In the genomic region with DNA sequence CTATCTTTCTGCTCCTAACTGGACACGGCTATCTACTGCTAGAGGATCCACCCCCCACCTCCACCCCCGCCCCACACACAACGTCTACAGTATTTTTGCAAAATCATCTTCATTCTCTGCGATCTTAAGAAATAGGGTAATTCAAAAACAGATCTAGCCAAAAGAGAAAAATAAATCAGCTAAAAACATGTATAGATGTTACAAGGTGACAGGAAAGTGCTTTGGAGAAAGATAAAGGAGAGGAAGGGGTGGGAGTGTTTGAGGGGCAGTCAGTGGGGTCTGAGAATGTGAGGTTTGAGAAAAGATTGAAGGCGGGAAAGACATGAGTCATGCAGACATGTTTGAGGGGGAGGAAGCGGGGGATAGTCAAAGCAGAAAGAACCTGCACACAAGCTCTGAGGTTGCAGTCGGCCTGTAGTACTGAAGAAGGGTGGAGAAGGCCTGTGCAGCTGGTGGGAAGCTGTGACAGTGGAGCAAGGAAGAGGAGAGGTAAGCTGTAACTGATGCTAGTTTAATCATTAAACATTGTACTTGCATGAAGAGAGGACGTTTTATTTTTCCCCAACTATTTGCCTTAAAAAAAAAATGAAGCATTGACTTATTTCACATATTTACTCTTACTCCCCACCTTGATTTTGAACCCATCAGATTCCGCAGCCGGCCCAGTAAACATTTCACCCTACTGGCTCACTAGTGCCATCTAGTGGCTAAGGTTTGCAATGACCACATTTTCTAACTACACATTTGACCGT, we compare ENCODE assay signal across 8 cellular contexts.
DNase-seq lines count a peak whose midpoint lies in the region; ATAC-seq, FAIRE-seq and TF ChIP-seq lines count a peak whose summit lies in the region.

No MANE protein-coding gene starts in this region.

- no peak overlapping the region for H3K23ac ChIP-seq in trophoblast cell (ENCODE audit: low read length)

- H4K20me1 ChIP-seq in DOHH2 (ENCODE audit: control insufficient read depth, insufficient read depth, low read depth, low read length) (no peaks in the 10 kb centered on the region), OCI-LY7 (ENCODE audit: insufficient read depth, low read length) (no peaks in the 10 kb centered on the region)

- no peak overlapping the region for H3K14ac ChIP-seq in trophoblast cell (ENCODE audit: low read length)

- ATAC-seq in gastroesophageal sphincter = no peak

- no peak overlapping the region for H2AK5ac ChIP-seq in trophoblast cell (ENCODE audit: low read length)

- TF ChIP-seq CTCF in DOHH2 (IDR thresholded peaks at IDR 0.05; ENCODE audit: low read depth, low read length, poor library complexity, severe bottlenecking) (peak; percentile 86), GM20000 (IDR thresholded peaks at IDR 0.05; ENCODE audit: extremely low read depth, missing control alignments) (peak; percentile 48), OCI-LY7 (conservative IDR thresholded peaks at IDR 0.05; ENCODE audit: low read length) (peak; percentile 96), gastroesophageal sphincter (IDR thresholded peaks at IDR 0.05) (peak; percentile 53 to 82 (median 60))

- no peaks in the 10 kb centered on the region for H3K9me3 Mint-ChIP-seq in activated T-helper 1 cell treated with anti-CD3 and anti-CD28 coated beads, Interleukin-12 subunit alpha, Interleukin-12 subunit beta, Interleukin-2, Interleukin-4 antibody, amounts not matched to agents 30 ng/mL and 10 ng/mL and 1 ng/mL, durations not matched to agents 14 hours and 24 hours and 36 hours

- DNase-seq in GM20000 (ENCODE audit: low spot score) = peak; percentile 58
- DNase-seq in HK-2 (ENCODE audit: unreplicated experiment) = peak; percentile 51
- DNase-seq in OCI-LY7 (ENCODE audit: low spot score) = peak; percentile 67
- peak; percentile 43 for DNase-seq in activated T-helper 1 cell treated with anti-CD3 and anti-CD28 coated beads, Interleukin-12 subunit alpha, Interleukin-12 subunit beta, Interleukin-2, Interleukin-4 antibody, amounts not matched to agents 30 ng/mL and 10 ng/mL and 1 ng/mL, durations not matched to agents 14 hours and 24 hours and 36 hours (ENCODE audit: low spot score)
- DNase-seq in trophoblast cell = peak; percentile 55 to 81
- no peak for DNase-seq in RCC 7860 (ENCODE audit: low spot score)

- BruUV-seq in OCI-LY7 (replicated peaks; lab: Mats Ljungman, UMichigan) = no TSS peak

- POLR2A ChIA-PET in OCI-LY7 (lab: Charles Lee) = interaction anchor here (1.1 kb wide), 1 partner anchor 57 kb away, joined by 3 read pairs; no protein-coding TSS in a partner anchor

- no peaks in the 10 kb centered on the region for H3K79me1 ChIP-seq in trophoblast cell (ENCODE audit: low read length)

- H3K4me1 ChIP-seq in DOHH2 (ENCODE audit: control insufficient read depth, low read length) (no peaks in the 10 kb centered on the region), OCI-LY7 (ENCODE audit: insufficient read depth, low read length, poor library complexity, severe bottlenecking) (no peaks in the 10 kb centered on the region), gastroesophageal sphincter (no peaks in the 10 kb centered on the region), trophoblast cell (ENCODE audit: control insufficient read depth in 1 of 2, insufficient read depth in 2 of 2, low read length in 2 of 2) (no peaks in the 10 kb centered on the region)

- no peaks in the 10 kb centered on the region for H3K36me3 Mint-ChIP-seq in activated T-helper 1 cell treated with anti-CD3 and anti-CD28 coated beads, Interleukin-12 subunit alpha, Interleukin-12 subunit beta, Interleukin-2, Interleukin-4 antibody, amounts not matched to agents 30 ng/mL and 10 ng/mL and 1 ng/mL, durations not matched to agents 14 hours and 24 hours and 36 hours (ENCODE audit: low read depth)

- no peak overlapping the region for H3K4me2 ChIP-seq in DOHH2 (ENCODE audit: low read length)
- H3K4me2 ChIP-seq in OCI-LY7 (ENCODE audit: low read length) = no peak overlapping the region
- H3K4me2 ChIP-seq in trophoblast cell (ENCODE audit: low read length) = no peak overlapping the region

- no peak overlapping the region for H2BK12ac ChIP-seq in trophoblast cell (ENCODE audit: low read length)

- H4K12ac ChIP-seq in trophoblast cell (ENCODE audit: low read depth, low read length) = no peak overlapping the region

- no peak overlapping the region for H2AFZ ChIP-seq in OCI-LY7 (ENCODE audit: low read length)
- H2AFZ ChIP-seq in trophoblast cell (ENCODE audit: insufficient read depth, low read length, poor library complexity) = no peak overlapping the region

- H2BK5ac ChIP-seq in trophoblast cell (ENCODE audit: low read depth, low read length, poor library complexity) = no peak overlapping the region

- no peak for TF ChIP-seq POLR2A in gastroesophageal sphincter (IDR thresholded peaks at IDR 0.05)

- CTCF ChIA-PET in OCI-LY7 (lab: Charles Lee; ENCODE audit: unreplicated experiment) = no interaction called here

- no peaks in the 10 kb centered on the region for H3K9me2 ChIP-seq in DOHH2 (replicated peaks; ENCODE audit: control insufficient read depth, low read length)
- no peaks in the 10 kb centered on the region for H3K9me2 ChIP-seq in OCI-LY7 (ENCODE audit: insufficient read depth, low read length)

- intact Hi-C loops in OCI-LY7 (cut with micrococcal nuclease; ENCODE audit: unreplicated experiment) = loop anchor here (5.0 to 10.0 kb wide), 2 partner anchors 330 to 1137 kb away; a partner anchor contains a TSS
- intact Hi-C loops in activated T-helper 1 cell treated with anti-CD3 and anti-CD28 coated beads, Interleukin-12 subunit alpha, Interleukin-12 subunit beta, Interleukin-2, Interleukin-4 antibody, amounts not matched to agents 30 ng/mL and 10 ng/mL and 1 ng/mL, durations not matched to agents 14 hours and 24 hours and 36 hours (cut with micrococcal nuclease) = loop anchor here (1.0 to 5.0 kb wide), 3 partner anchors 91 to 625 kb away; no protein-coding TSS in a partner anchor

- H3K4me3 Mint-ChIP-seq in activated T-helper 1 cell treated with anti-CD3 and anti-CD28 coated beads, Interleukin-12 subunit alpha, Interleukin-12 subunit beta, Interleukin-2, Interleukin-4 antibody, amounts not matched to agents 30 ng/mL and 10 ng/mL and 1 ng/mL, durations not matched to agents 14 hours and 24 hours and 36 hours = no peak overlapping the region

- H4K8ac ChIP-seq in trophoblast cell (ENCODE audit: low read depth, low read length) = no peak overlapping the region

- H4K91ac ChIP-seq in trophoblast cell (ENCODE audit: low read depth, low read length) = no peak overlapping the region

- H3K27me3 ChIP-seq in DOHH2 (ENCODE audit: control insufficient read depth, low read length) (peaks cover 9% of the 10 kb centered on the region; the same call in 1 of the 2 replicates), gastroesophageal sphincter (no peaks in the 10 kb centered on the region), trophoblast cell (ENCODE audit: insufficient read depth, low read length) (no peaks in the 10 kb centered on the region)

- no peak overlapping the region for H3K27ac ChIP-seq in DOHH2 (ENCODE audit: low read depth, low read length)
- H3K27ac ChIP-seq in OCI-LY7 (ENCODE audit: low read depth, low read length, poor library complexity, severe bottlenecking) = no peak overlapping the region
- no peak overlapping the region for H3K27ac ChIP-seq in gastroesophageal sphincter
- H3K27ac ChIP-seq in trophoblast cell (ENCODE audit: low read depth, low read length) = no peak overlapping the region

- no peak overlapping the region for H3K4ac ChIP-seq in trophoblast cell (ENCODE audit: low read depth, low read length)

- H3K9me3 ChIP-seq in DOHH2 (ENCODE audit: control insufficient read depth, insufficient read depth, low read length) (no peaks in the 10 kb centered on the region), OCI-LY7 (ENCODE audit: low read length) (no peaks in the 10 kb centered on the region), gastroesophageal sphincter (no peaks in the 10 kb centered on the region), trophoblast cell (ENCODE audit: insufficient read depth, low read depth, low read length) (no peaks in the 10 kb centered on the region)

- 48 to 49% methylated on average over 7 to 11 of the region's 11 CpGs for WGBS in gastroesophageal sphincter (ENCODE audit: low coverage in 1 of 2), 2 donors
- 100% methylated on average over 1 of the region's 11 CpGs for WGBS in trophoblast cell (ENCODE audit: extremely low coverage, insufficient coverage, insufficient read length)

- H3K9ac ChIP-seq in trophoblast cell (ENCODE audit: low read length) = no peak overlapping the region

- H3K4me3 ChIP-seq in DOHH2 (ENCODE audit: low read length) (no peak overlapping the region), OCI-LY7 (ENCODE audit: low read depth, low read length, poor library complexity, severe bottlenecking) (no peak overlapping the region), gastroesophageal sphincter (no peak overlapping the region), trophoblast cell (ENCODE audit: low read depth, low read length) (no peak overlapping the region)

- no peaks in the 10 kb centered on the region for H3F3A ChIP-seq in DOHH2 (ENCODE audit: control insufficient read depth, insufficient read depth)

- no peak overlapping the region for H2BK120ac ChIP-seq in trophoblast cell (ENCODE audit: insufficient read depth, low read length, poor library complexity)

- no peak for TF ChIP-seq EP300 in gastroesophageal sphincter (IDR thresholded peaks at IDR 0.05)

- peaks cover 11% of the 10 kb centered on the region for H3K4me1 Mint-ChIP-seq in activated T-helper 1 cell treated with anti-CD3 and anti-CD28 coated beads, Interleukin-12 subunit alpha, Interleukin-12 subunit beta, Interleukin-2, Interleukin-4 antibody, amounts not matched to agents 30 ng/mL and 10 ng/mL and 1 ng/mL, durations not matched to agents 14 hours and 24 hours and 36 hours (ENCODE audit: low read depth)

- no peak overlapping the region for H3K27ac Mint-ChIP-seq in activated T-helper 1 cell treated with anti-CD3 and anti-CD28 coated beads, Interleukin-12 subunit alpha, Interleukin-12 subunit beta, Interleukin-2, Interleukin-4 antibody, amounts not matched to agents 30 ng/mL and 10 ng/mL and 1 ng/mL, durations not matched to agents 14 hours and 24 hours and 36 hours

- peaks cover 2% of the 10 kb centered on the region for H3K27me3 Mint-ChIP-seq in activated T-helper 1 cell treated with anti-CD3 and anti-CD28 coated beads, Interleukin-12 subunit alpha, Interleukin-12 subunit beta, Interleukin-2, Interleukin-4 antibody, amounts not matched to agents 30 ng/mL and 10 ng/mL and 1 ng/mL, durations not matched to agents 14 hours and 24 hours and 36 hours (ENCODE audit: insufficient read depth)

- H3K79me2 ChIP-seq in DOHH2 (ENCODE audit: control insufficient read depth, low read length) (no peaks in the 10 kb centered on the region), OCI-LY7 (ENCODE audit: insufficient read depth, low read depth, low read length) (no peaks in the 10 kb centered on the region), trophoblast cell (ENCODE audit: control insufficient read depth, insufficient read depth, low read length, poor library complexity) (no peaks in the 10 kb centered on the region)

- FAIRE-seq in RCC 7860 (lab: Jason Lieb, UNC) = no peak

- no peak overlapping the region for H3K18ac ChIP-seq in trophoblast cell (ENCODE audit: low read length)

- H3K36me3 ChIP-seq in DOHH2 (ENCODE audit: control insufficient read depth, low read length) = no peaks in the 10 kb centered on the region
- no peaks in the 10 kb centered on the region for H3K36me3 ChIP-seq in OCI-LY7 (ENCODE audit: insufficient read depth, low read length)
- no peaks in the 10 kb centered on the region for H3K36me3 ChIP-seq in gastroesophageal sphincter
- H3K36me3 ChIP-seq in trophoblast cell (ENCODE audit: control insufficient read depth in 1 of 2, insufficient read depth in 2 of 2, low read length in 2 of 2) = no peaks in the 10 kb centered on the region
